ENCODE assay signal across 1 cellular context in the genomic region with DNA sequence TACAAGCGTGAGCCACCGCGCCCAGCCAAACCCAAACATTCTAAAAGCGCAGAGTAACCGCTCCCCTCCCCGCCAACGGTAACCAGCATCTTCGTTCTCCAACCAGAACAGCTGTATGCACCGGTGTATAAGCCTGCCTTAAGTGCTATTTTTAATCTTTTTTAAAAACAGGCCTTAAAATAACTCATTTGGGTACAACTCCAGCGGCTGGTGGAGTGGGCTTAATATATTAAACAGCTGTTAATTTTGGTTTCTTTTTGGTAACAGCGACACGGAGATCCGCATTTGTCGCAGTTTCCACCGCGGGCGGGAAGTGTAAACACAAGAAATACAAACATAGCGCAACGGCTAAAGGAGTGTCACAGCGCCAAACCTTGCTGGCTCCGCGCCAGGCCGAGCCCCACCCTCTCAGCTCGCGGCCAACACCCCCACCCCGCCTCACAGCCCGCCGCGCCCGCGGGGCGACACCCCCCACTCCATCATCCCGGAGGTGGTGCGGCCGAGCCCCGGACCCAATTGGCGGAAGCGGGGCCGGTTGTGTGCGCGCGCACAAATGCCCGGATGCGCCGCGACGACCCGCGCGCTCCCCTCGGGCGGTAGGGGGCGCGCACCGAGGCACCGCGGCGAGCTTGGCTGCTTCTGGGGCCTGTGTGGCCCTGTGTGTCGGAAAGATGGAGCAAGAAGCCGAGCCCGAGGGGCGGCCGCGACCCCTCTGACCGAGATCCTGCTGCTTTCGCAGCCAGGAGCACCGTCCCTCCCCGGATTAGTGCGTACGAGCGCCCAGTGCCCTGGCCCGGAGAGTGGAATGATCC.
TF ChIP-seq lines count a peak whose summit lies in the region.

A gene (plus strand): TSS at position 602 of the 812 bp plus-strand sequence. CDS start 301 bp downstream, outside the sequence.

TF ChIP-seq in HepG2, 621 proteins besides CTCF, POLR2A, EP300 and RAD21 (continued from another document and continues in another):
- TF ChIP-seq ZNF33A (CRISPR knock-in tag; IDR thresholded peaks at IDR 0.05; ENCODE audit: borderline replicate concordance) (0 out of 2 replicates have a peak, but pooled peaks have one; percentile 36), FOSL1 (CRISPR knock-in tag; IDR thresholded peaks at IDR 0.05; ENCODE audit: borderline replicate concordance) (no peak), PLRG1 (conservative IDR thresholded peaks at IDR 0.05) (no peak), ZNF737 (CRISPR knock-in tag; IDR thresholded peaks at IDR 0.05; ENCODE audit: borderline replicate concordance) (no peak), DNMT3B (CRISPR knock-in tag; conservative IDR thresholded peaks at IDR 0.05) (no peak; the same call in 1 of the 2 replicates), KDM6A (CRISPR knock-in tag; IDR thresholded peaks at IDR 0.05; ENCODE audit: low read depth) (no peak), BRCA1 (CRISPR knock-in tag; IDR thresholded peaks at IDR 0.05) (peak; percentile 88; the same call in 1 of the 2 replicates), PRPF4 (IDR thresholded peaks at IDR 0.05; ENCODE audit: low read depth, low read length, poor library complexity, severe bottlenecking) (no peak), POLR2AphosphoS5 (IDR thresholded peaks at IDR 0.05; ENCODE audit: low read depth, low read length) (no peak; the same call in 1 of the 2 replicates), ZNF788 (CRISPR knock-in tag; IDR thresholded peaks at IDR 0.05; ENCODE audit: borderline replicate concordance) (0 out of 2 replicates have a peak, but pooled peaks have one; percentile 64), ZBTB21 (CRISPR knock-in tag; IDR thresholded peaks at IDR 0.05) (no peak), GABPB1 (CRISPR knock-in tag; IDR thresholded peaks at IDR 0.05) (peak; percentile 90), ARNTL (CRISPR knock-in tag; IDR thresholded peaks at IDR 0.05) (peak; percentile 41; the same call in 1 of the 2 replicates), ZNF17 (CRISPR knock-in tag; IDR thresholded peaks at IDR 0.05) (peak; percentile 88; the same call in 1 of the 2 replicates), ZNF430 (CRISPR knock-in tag; IDR thresholded peaks at IDR 0.05) (no peak; the same call in 1 of the 2 replicates), ZNF550 (CRISPR knock-in tag; IDR thresholded peaks at IDR 0.05; ENCODE audit: borderline replicate concordance) (no peak), PITX1 (CRISPR knock-in tag; IDR thresholded peaks at IDR 0.05) (no peak; the same call in 1 of the 2 replicates), GATA4 (IDR thresholded peaks at IDR 0.05; ENCODE audit: borderline replicate concordance, low read depth) (no peak; the same call in 1 of the 2 replicates), RBAK (CRISPR knock-in tag; IDR thresholded peaks at IDR 0.05) (no peak), DNMT1 (CRISPR knock-in tag; IDR thresholded peaks at IDR 0.05) (no peak), RELA (CRISPR knock-in tag; IDR thresholded peaks at IDR 0.05) (no peak), CREM (IDR thresholded peaks at IDR 0.05) (peak; percentile 48; the same call in 1 of the 2 replicates), CREM (CRISPR knock-in tag; IDR thresholded peaks at IDR 0.05) (no peak), SP1 (IDR thresholded peaks at IDR 0.05) (no peak), SP1 (CRISPR knock-in tag; IDR thresholded peaks at IDR 0.05) (peak; percentile 18; the same call in 1 of the 2 replicates), KLF6 (CRISPR knock-in tag; IDR thresholded peaks at IDR 0.05) (peak; percentile 74; the same call in 1 of the 2 replicates), ZNF20 (CRISPR knock-in tag; IDR thresholded peaks at IDR 0.05) (no peak), TAF1 (CRISPR knock-in tag; IDR thresholded peaks at IDR 0.05) (peak; percentile 73), WIZ (CRISPR knock-in tag; IDR thresholded peaks at IDR 0.05) (no peak), HOXA5 (CRISPR knock-in tag; IDR thresholded peaks at IDR 0.05) (peak; percentile 66; the same call in 1 of the 2 replicates), ZNF644 (CRISPR knock-in tag; IDR thresholded peaks at IDR 0.05; ENCODE audit: low read depth) (no peak), HNRNPUL1 (IDR thresholded peaks at IDR 0.05; ENCODE audit: low read depth, low read length) (no peak), ZNF891 (CRISPR knock-in tag; IDR thresholded peaks at IDR 0.05) (peak; percentile 41), ZMYM4 (CRISPR knock-in tag; IDR thresholded peaks at IDR 0.05) (peak; percentile 80)
- TF ChIP-seq, protein P1, sequence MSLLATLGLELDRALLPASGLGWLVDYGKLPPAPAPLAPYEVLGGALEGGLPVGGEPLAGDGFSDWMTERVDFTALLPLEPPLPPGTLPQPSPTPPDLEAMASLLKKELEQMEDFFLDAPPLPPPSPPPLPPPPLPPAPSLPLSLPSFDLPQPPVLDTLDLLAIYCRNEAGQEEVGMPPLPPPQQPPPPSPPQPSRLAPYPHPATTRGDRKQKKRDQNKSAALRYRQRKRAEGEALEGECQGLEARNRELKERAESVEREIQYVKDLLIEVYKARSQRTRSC (CRISPR knock-in tag; IDR thresholded peaks at IDR 0.05; ENCODE audit: low read depth): no peak
- TF ChIP-seq, protein P2, sequence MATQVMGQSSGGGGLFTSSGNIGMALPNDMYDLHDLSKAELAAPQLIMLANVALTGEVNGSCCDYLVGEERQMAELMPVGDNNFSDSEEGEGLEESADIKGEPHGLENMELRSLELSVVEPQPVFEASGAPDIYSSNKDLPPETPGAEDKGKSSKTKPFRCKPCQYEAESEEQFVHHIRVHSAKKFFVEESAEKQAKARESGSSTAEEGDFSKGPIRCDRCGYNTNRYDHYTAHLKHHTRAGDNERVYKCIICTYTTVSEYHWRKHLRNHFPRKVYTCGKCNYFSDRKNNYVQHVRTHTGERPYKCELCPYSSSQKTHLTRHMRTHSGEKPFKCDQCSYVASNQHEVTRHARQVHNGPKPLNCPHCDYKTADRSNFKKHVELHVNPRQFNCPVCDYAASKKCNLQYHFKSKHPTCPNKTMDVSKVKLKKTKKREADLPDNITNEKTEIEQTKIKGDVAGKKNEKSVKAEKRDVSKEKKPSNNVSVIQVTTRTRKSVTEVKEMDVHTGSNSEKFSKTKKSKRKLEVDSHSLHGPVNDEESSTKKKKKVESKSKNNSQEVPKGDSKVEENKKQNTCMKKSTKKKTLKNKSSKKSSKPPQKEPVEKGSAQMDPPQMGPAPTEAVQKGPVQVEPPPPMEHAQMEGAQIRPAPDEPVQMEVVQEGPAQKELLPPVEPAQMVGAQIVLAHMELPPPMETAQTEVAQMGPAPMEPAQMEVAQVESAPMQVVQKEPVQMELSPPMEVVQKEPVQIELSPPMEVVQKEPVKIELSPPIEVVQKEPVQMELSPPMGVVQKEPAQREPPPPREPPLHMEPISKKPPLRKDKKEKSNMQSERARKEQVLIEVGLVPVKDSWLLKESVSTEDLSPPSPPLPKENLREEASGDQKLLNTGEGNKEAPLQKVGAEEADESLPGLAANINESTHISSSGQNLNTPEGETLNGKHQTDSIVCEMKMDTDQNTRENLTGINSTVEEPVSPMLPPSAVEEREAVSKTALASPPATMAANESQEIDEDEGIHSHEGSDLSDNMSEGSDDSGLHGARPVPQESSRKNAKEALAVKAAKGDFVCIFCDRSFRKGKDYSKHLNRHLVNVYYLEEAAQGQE (IDR thresholded peaks at IDR 0.05; ENCODE audit: borderline replicate concordance in 1 of 2, low read depth in 1 of 2, low read length in 2 of 2): no peak
- TF ChIP-seq, protein P3, sequence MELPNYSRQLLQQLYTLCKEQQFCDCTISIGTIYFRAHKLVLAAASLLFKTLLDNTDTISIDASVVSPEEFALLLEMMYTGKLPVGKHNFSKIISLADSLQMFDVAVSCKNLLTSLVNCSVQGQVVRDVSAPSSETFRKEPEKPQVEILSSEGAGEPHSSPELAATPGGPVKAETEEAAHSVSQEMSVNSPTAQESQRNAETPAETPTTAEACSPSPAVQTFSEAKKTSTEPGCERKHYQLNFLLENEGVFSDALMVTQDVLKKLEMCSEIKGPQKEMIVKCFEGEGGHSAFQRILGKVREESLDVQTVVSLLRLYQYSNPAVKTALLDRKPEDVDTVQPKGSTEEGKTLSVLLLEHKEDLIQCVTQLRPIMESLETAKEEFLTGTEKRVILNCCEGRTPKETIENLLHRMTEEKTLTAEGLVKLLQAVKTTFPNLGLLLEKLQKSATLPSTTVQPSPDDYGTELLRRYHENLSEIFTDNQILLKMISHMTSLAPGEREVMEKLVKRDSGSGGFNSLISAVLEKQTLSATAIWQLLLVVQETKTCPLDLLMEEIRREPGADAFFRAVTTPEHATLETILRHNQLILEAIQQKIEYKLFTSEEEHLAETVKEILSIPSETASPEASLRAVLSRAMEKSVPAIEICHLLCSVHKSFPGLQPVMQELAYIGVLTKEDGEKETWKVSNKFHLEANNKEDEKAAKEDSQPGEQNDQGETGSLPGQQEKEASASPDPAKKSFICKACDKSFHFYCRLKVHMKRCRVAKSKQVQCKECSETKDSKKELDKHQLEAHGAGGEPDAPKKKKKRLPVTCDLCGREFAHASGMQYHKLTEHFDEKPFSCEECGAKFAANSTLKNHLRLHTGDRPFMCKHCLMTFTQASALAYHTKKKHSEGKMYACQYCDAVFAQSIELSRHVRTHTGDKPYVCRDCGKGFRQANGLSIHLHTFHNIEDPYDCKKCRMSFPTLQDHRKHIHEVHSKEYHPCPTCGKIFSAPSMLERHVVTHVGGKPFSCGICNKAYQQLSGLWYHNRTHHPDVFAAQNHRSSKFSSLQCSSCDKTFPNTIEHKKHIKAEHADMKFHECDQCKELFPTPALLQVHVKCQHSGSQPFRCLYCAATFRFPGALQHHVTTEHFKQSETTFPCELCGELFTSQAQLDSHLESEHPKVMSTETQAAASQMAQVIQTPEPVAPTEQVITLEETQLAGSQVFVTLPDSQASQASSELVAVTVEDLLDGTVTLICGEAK (IDR thresholded peaks at IDR 0.05): no peak
- TF ChIP-seq, protein P3 (CRISPR knock-in tag; IDR thresholded peaks at IDR 0.05): peak; percentile 84
- TF ChIP-seq, protein P4, sequence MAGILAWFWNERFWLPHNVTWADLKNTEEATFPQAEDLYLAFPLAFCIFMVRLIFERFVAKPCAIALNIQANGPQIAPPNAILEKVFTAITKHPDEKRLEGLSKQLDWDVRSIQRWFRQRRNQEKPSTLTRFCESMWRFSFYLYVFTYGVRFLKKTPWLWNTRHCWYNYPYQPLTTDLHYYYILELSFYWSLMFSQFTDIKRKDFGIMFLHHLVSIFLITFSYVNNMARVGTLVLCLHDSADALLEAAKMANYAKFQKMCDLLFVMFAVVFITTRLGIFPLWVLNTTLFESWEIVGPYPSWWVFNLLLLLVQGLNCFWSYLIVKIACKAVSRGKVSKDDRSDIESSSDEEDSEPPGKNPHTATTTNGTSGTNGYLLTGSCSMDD (CRISPR knock-in tag; IDR thresholded peaks at IDR 0.05): no peak
- TF ChIP-seq, protein P5, sequence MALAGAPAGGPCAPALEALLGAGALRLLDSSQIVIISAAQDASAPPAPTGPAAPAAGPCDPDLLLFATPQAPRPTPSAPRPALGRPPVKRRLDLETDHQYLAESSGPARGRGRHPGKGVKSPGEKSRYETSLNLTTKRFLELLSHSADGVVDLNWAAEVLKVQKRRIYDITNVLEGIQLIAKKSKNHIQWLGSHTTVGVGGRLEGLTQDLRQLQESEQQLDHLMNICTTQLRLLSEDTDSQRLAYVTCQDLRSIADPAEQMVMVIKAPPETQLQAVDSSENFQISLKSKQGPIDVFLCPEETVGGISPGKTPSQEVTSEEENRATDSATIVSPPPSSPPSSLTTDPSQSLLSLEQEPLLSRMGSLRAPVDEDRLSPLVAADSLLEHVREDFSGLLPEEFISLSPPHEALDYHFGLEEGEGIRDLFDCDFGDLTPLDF (CRISPR knock-in tag; IDR thresholded peaks at IDR 0.05): 0 out of 2 replicates have a peak, but pooled peaks have one; percentile 65
- TF ChIP-seq, protein P6, sequence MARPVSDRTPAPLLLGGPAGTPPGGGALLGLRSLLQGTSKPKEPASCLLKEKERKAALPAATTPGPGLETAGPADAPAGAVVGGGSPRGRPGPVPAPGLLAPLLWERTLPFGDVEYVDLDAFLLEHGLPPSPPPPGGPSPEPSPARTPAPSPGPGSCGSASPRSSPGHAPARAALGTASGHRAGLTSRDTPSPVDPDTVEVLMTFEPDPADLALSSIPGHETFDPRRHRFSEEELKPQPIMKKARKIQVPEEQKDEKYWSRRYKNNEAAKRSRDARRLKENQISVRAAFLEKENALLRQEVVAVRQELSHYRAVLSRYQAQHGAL (CRISPR knock-in tag; IDR thresholded peaks at IDR 0.05; ENCODE audit: not compliant biosample characterization): no peak
- TF ChIP-seq, protein P7, sequence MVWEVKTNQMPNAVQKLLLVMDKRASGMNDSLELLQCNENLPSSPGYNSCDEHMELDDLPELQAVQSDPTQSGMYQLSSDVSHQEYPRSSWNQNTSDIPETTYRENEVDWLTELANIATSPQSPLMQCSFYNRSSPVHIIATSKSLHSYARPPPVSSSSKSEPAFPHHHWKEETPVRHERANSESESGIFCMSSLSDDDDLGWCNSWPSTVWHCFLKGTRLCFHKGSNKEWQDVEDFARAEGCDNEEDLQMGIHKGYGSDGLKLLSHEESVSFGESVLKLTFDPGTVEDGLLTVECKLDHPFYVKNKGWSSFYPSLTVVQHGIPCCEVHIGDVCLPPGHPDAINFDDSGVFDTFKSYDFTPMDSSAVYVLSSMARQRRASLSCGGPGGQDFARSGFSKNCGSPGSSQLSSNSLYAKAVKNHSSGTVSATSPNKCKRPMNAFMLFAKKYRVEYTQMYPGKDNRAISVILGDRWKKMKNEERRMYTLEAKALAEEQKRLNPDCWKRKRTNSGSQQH (CRISPR knock-in tag; IDR thresholded peaks at IDR 0.05; ENCODE audit: low read depth): no peak; the same call in none of the 2 replicates
